In genomic region chr9:132679946-132680620, GRCh38 we compare ENCODE assay signal across 8 cellular contexts.
"Had no signal": no experiment of that assay in that cellular context is flagged by ENCODE, and none has a peak within 500 bp of the region (broad histone marks: within the 10 kb centered on the region; RNA-seq: fewer than 3 reads in every experiment).

No MANE protein-coding gene starts in this region.

- H3K27ac ChIP-seq: ascending aorta, left ventricle myocardium inferior, sigmoid colon had no signal

- DNase-seq: endodermal cell, erythroblast, kidney, left ventricle myocardium inferior, mesenchymal stem cell, nephron progenitor cell, sigmoid colon had no signal

- H3K9me3 Mint-ChIP-seq: endodermal cell, nephron progenitor cell had no signal

- H3K27me3 ChIP-seq: ascending aorta, sigmoid colon had no signal

- H3K4me1 Mint-ChIP-seq: endodermal cell, nephron progenitor cell had no signal

- H3K4me3 Mint-ChIP-seq: endodermal cell, nephron progenitor cell had no signal

- H3K27ac Mint-ChIP-seq: endodermal cell, nephron progenitor cell had no signal

- H3K4me3 ChIP-seq: ascending aorta, left ventricle myocardium inferior, sigmoid colon had no signal

- H3K9me3 ChIP-seq: ascending aorta, left ventricle myocardium inferior, sigmoid colon had no signal
